9 cellular contexts compared by ENCODE assay signal in genomic region chr1:179298952-179299351, GRCh38.
A peak's percentile ranks its signal among the peaks of the same experiment; 100 is the strongest.
DNase-seq lines count a peak whose midpoint lies in the region; ATAC-seq lines count a peak whose summit lies in the region.
"Had no signal": no experiment of that assay in that cellular context is flagged by ENCODE, and none has a peak within 500 bp of the region (broad histone marks: within the 10 kb centered on the region; RNA-seq: fewer than 3 reads in every experiment).

No MANE protein-coding gene starts in this region.

- DNase-seq in activated CD4-positive, alpha-beta T cell treated with anti-CD3 and anti-CD28 coated beads for 1 hour, result peak; percentile 19
- peak; percentile 47 for DNase-seq in stimulated activated CD4-positive, alpha-beta T cell treated with anti-CD3 and anti-CD28 coated beads, Interleukin-4, amount 100 ng/mL, for 24 hours
- DNase-seq in NCI-H1436 (lab: John Stamatoyannopoulos, UW), result no peak
- no peak for DNase-seq in HK-2 (ENCODE audit: unreplicated experiment)
- no peak for DNase-seq in hypothalamus (lab: John Stamatoyannopoulos, UW)
- no peak for DNase-seq in dedifferentiated amniotic fluid mesenchymal stem cell (ENCODE audit: extremely low spot score)
- DNase-seq: GM23248 had no signal

- peak; percentile 89 for ATAC-seq in GM19043 (IDR thresholded peaks at IDR 0.05; ENCODE audit: low read depth, unreplicated experiment)
- ATAC-seq in HG02884 (IDR thresholded peaks at IDR 0.05; ENCODE audit: unreplicated experiment), result peak; percentile 85

Comparison
In these comparisons a context has a peak if more than half of its experiments do, and no peak if none do; other contexts are left out.
1. DNase-seq: peak in activated CD4-positive, alpha-beta T cell treated with anti-CD3 and anti-CD28 coated beads for 1 hour (single experiment) and stimulated activated CD4-positive, alpha-beta T cell treated with anti-CD3 and anti-CD28 coated beads, Interleukin-4, amount 100 ng/mL, for 24 hours (single experiment); none in NCI-H1436 (single experiment), HK-2 (single experiment), hypothalamus (0 of 51) and dedifferentiated amniotic fluid mesenchymal stem cell (single experiment).